ENCODE assay signal across 8 cellular contexts in genomic region chr10:68955414-68955785, GRCh38.
DNase-seq lines count a peak whose midpoint lies in the region; ATAC-seq lines count a peak whose summit lies in the region.

No MANE protein-coding gene starts in this region.

- H3K27me3 Mint-ChIP-seq in stimulated activated naive CD8-positive, alpha-beta T cell treated with anti-CD3 and anti-CD28 coated beads, Interleukin-15, amount 100 ng/mL, for 72 hours = no peaks in the 10 kb centered on the region

- H3K4me3 Mint-ChIP-seq in stimulated activated naive CD8-positive, alpha-beta T cell treated with anti-CD3 and anti-CD28 coated beads, Interleukin-15, amount 100 ng/mL, for 72 hours = peak overlapping the region; percentile 99

- no peaks in the 10 kb centered on the region for H3K9me3 Mint-ChIP-seq in stimulated activated naive CD8-positive, alpha-beta T cell treated with anti-CD3 and anti-CD28 coated beads, Interleukin-15, amount 100 ng/mL, for 72 hours

- peaks cover 38% of the 10 kb centered on the region for H3K4me1 Mint-ChIP-seq in stimulated activated naive CD8-positive, alpha-beta T cell treated with anti-CD3 and anti-CD28 coated beads, Interleukin-15, amount 100 ng/mL, for 72 hours

- DNase-seq in AG20443 (ENCODE audit: low spot score) (peak; percentile 11), HK-2 (ENCODE audit: unreplicated experiment) (peak; percentile 60), iPS-NIHi11 (ENCODE audit: low spot score) (peak; percentile 37), D341Med (ENCODE audit: low spot score) (no peak)
- DNase-seq in activated naive CD4-positive, alpha-beta T cell treated with anti-CD3 and anti-CD28 coated beads, Interleukin-2, amount 50 U/mL, for 16 hours = peak; percentile 31
- no peak for DNase-seq in stimulated activated naive CD8-positive, alpha-beta T cell treated with anti-CD3 and anti-CD28 coated beads, Interleukin-15, amount 100 ng/mL, for 72 hours

- H3K27ac Mint-ChIP-seq in stimulated activated naive CD8-positive, alpha-beta T cell treated with anti-CD3 and anti-CD28 coated beads, Interleukin-15, amount 100 ng/mL, for 72 hours = peak overlapping the region; percentile 100

- peak; percentile 3 for ATAC-seq in GM18868 (IDR thresholded peaks at IDR 0.05; ENCODE audit: unreplicated experiment)
- peak; percentile 38 for ATAC-seq in stimulated activated naive CD8-positive, alpha-beta T cell treated with anti-CD3 and anti-CD28 coated beads, Interleukin-15, amount 100 ng/mL, for 72 hours
- no peak for ATAC-seq in GM21367 (IDR thresholded peaks at IDR 0.05; ENCODE audit: unreplicated experiment)

Comparison
In these comparisons a context has a peak if more than half of its experiments do, and no peak if none do; other contexts are left out.
1. DNase-seq: peak in AG20443 (single experiment), HK-2 (single experiment), activated naive CD4-positive, alpha-beta T cell treated with anti-CD3 and anti-CD28 coated beads, Interleukin-2, amount 50 U/mL, for 16 hours (single experiment) and iPS-NIHi11 (single experiment); none in stimulated activated naive CD8-positive, alpha-beta T cell treated with anti-CD3 and anti-CD28 coated beads, Interleukin-15, amount 100 ng/mL, for 72 hours (0 of 2) and D341Med (single experiment).